ENCODE assay signal across 24 cellular contexts in genomic region chrX:86104526-86104925, GRCh38. TPM values are rescaled to one million over a fixed set of nuclear protein-coding genes. Genes with fewer than 3 reads are reported as not detected.
DNase-seq lines count a peak whose midpoint lies in the region; ATAC-seq, FAIRE-seq and TF ChIP-seq lines count a peak whose summit lies in the region.
"Had no signal": no experiment of that assay in that cellular context is flagged by ENCODE, and none has a peak within 500 bp of the region (broad histone marks: within the 10 kb centered on the region; RNA-seq: fewer than 3 reads in every experiment).

No MANE protein-coding gene starts in this region.

- H3K56ac ChIP-seq in IMR-90 (ENCODE audit: extremely low read depth, insufficient read depth, low read length) = no peak overlapping the region

- H2BK20ac ChIP-seq in IMR-90 (ENCODE audit: low read depth, low read length) = no peak overlapping the region

- no peaks in the 10 kb centered on the region for H3K9me3 ChIP-seq in HepG2 (ENCODE audit: low read length)
- H3K9me3 ChIP-seq in right lobe of liver = no peaks in the 10 kb centered on the region
- no peaks in the 10 kb centered on the region for H3K9me3 ChIP-seq in IMR-90 (ENCODE audit: control insufficient read depth, insufficient read depth, low read length)
- no peaks in the 10 kb centered on the region for H3K9me3 ChIP-seq in kidney (ENCODE audit: control insufficient read depth in 1 of 2, low read length in 2 of 2)
- H3K9me3 ChIP-seq: BE2C had no signal

- CTCF ChIA-PET in HepG2 (lab: Yijun Ruan, JAX; ENCODE audit: low intra/inter-chr PET ratio, low total read pairs) = no interaction called here
- CTCF ChIA-PET in IMR-90 (lab: Yijun Ruan, JAX) = no interaction called here

- no peak for FAIRE-seq in HepG2 (lab: Jason Lieb, UNC)
- FAIRE-seq in colon (lab: Jason Lieb, UNC) = peak; percentile 87
- FAIRE-seq in kidney (lab: Jason Lieb, UNC) = peak; percentile 13
- FAIRE-seq: G401.6, GM12892, GM18507 had no signal

- H2AK5ac ChIP-seq in IMR-90 (ENCODE audit: low read depth, low read length) = no peak overlapping the region

- POLR2A ChIA-PET in HepG2 (lab: Yijun Ruan, JAX) = no interaction called here
- POLR2A ChIA-PET in IMR-90 (lab: Charles Lee; ENCODE audit: unreplicated experiment) = no interaction called here

- H4K91ac ChIP-seq in IMR-90 (ENCODE audit: insufficient read depth, low read depth, low read length) = no peak overlapping the region

- H3K79me1 ChIP-seq in IMR-90 (ENCODE audit: low read depth in 1 of 2, low read length in 2 of 2) = no peaks in the 10 kb centered on the region

- no peak overlapping the region for H3K14ac ChIP-seq in IMR-90 (replicated peaks; ENCODE audit: low read depth, low read length)

- no peak overlapping the region for H4K8ac ChIP-seq in IMR-90 (ENCODE audit: low read depth in 2 of 2, low read length in 2 of 2)

- WGBS in HepG2 (ENCODE audit: low lambda C conversion rate) = 3% methylated on average over 1 of the region's 1 CpG
- WGBS in right lobe of liver (ENCODE audit: insufficient coverage, low coverage, low lambda C conversion rate, missing lambda C conversion rate) = 53% methylated on average over 1 of the region's 1 CpG
- WGBS in IMR-90 (ENCODE audit: extremely low coverage in 2 of 2, insufficient read length in 1 of 2), 2 experiments = no CpG with 5 or more reads among the region's 1 CpG

- H4K20me1 ChIP-seq in HepG2 (ENCODE audit: insufficient read depth, low read length) (no peaks in the 10 kb centered on the region), IMR-90 (ENCODE audit: insufficient read depth, low read length) (no peaks in the 10 kb centered on the region)
- H4K20me1 ChIP-seq: BLaER1 had no signal

- DNase-seq in HepG2 (ENCODE audit: low spot score) = no peak
- DNase-seq in right lobe of liver = no peak
- no peak for DNase-seq in IMR-90
- no peak for DNase-seq in kidney
- no peak for DNase-seq in CD1c-positive myeloid dendritic cell (ENCODE audit: extremely low spot score)
- DNase-seq in medulla oblongata (ENCODE audit: extremely low spot score) = no peak
- no peak for DNase-seq in NCI-H128 (lab: John Stamatoyannopoulos, UW; ENCODE audit: unreplicated experiment)
- DNase-seq: ACHN; BE2C; C1 segment of cervical spinal cord; CD4-positive, alpha-beta T cell; CD8-positive, alpha-beta memory T cell; COR-L47; DMS79 treated with DMSO at 0.1 percent for 48 hours; GF-D8 had no signal

- no peak overlapping the region for H4K5ac ChIP-seq in IMR-90 (ENCODE audit: low read depth, low read length)

- TF ChIP-seq CTCF in HepG2 (CRISPR knock-in tag; IDR thresholded peaks at IDR 0.05) = no peak
- no peak for TF ChIP-seq CTCF in right lobe of liver (IDR thresholded peaks at IDR 0.05)
- no peak for TF ChIP-seq CTCF in IMR-90 (conservative IDR thresholded peaks at IDR 0.05; ENCODE audit: low read depth, low read length)
- no peak for TF ChIP-seq CTCF in kidney (IDR thresholded peaks at IDR 0.05; ENCODE audit: borderline replicate concordance, extremely low read depth, insufficient read depth)

- no peak overlapping the region for H3K23ac ChIP-seq in IMR-90 (ENCODE audit: low read depth, low read length)

- dilution Hi-C loops in IMR-90 (cut with HindIII; ENCODE audit: low sequenced_read_pairs, unreplicated experiment) = no loop called here

- no peaks in the 10 kb centered on the region for H3K27me3 ChIP-seq in HepG2 (ENCODE audit: control insufficient read depth in 1 of 2, insufficient read depth in 2 of 2, low read length in 2 of 2)
- H3K27me3 ChIP-seq in right lobe of liver = no peaks in the 10 kb centered on the region
- H3K27me3 ChIP-seq in IMR-90 (ENCODE audit: control insufficient read depth, insufficient read depth, low read length) = no peaks in the 10 kb centered on the region
- H3K27me3 ChIP-seq: BE2C had no signal

- no peak overlapping the region for H3K9ac ChIP-seq in HepG2 (ENCODE audit: insufficient read depth, low read depth, low read length)
- no peak overlapping the region for H3K9ac ChIP-seq in IMR-90 (ENCODE audit: low read depth, low read length)
- no peak overlapping the region for H3K9ac ChIP-seq in kidney (ENCODE audit: low read length in 2 of 2)
- H3K9ac ChIP-seq: BLaER1 had no signal

- intact Hi-C loops in HepG2 (cut with micrococcal nuclease; ENCODE audit: unreplicated experiment) = no loop called here
- intact Hi-C loops in right lobe of liver (cut with DNase I) = no loop called here
- intact Hi-C loops in IMR-90 (cut with micrococcal nuclease) = no loop called here
- intact Hi-C loops in kidney (cut with DNase I) = no loop called here

- H3K79me2 ChIP-seq in HepG2 (ENCODE audit: insufficient read depth, low read length) = no peaks in the 10 kb centered on the region

- H2AFZ ChIP-seq in HepG2 (ENCODE audit: low read length) (no peak overlapping the region), IMR-90 (replicated peaks; ENCODE audit: low read length, poor library complexity) (no peak overlapping the region)

- H3K36me3 ChIP-seq in HepG2 (replicated peaks in 1 of 2; ENCODE audit: control insufficient read depth in 1 of 2, insufficient read depth in 2 of 2, low read length in 2 of 2) (no peaks in the 10 kb centered on the region), right lobe of liver (no peaks in the 10 kb centered on the region), IMR-90 (ENCODE audit: control insufficient read depth, insufficient read depth, low read length) (no peaks in the 10 kb centered on the region), kidney (ENCODE audit: control insufficient read depth in 1 of 2, insufficient read depth in 2 of 2, low read length in 2 of 2) (no peaks in the 10 kb centered on the region)
- H3K36me3 ChIP-seq: BE2C, BLaER1 had no signal

- TF ChIP-seq POLR2A in HepG2 (IDR thresholded peaks at IDR 0.05; ENCODE audit: insufficient read depth in 1 of 2, low read depth in 2 of 2, low read length in 2 of 2) (no peak), right lobe of liver (IDR thresholded peaks at IDR 0.05) (no peak), IMR-90 (IDR thresholded peaks at IDR 0.05; ENCODE audit: low read depth, low read length) (no peak)

- no peak for TF ChIP-seq EP300 in HepG2 (IDR thresholded peaks at IDR 0.05; ENCODE audit: low read depth in 2 of 2, low read length in 2 of 2)
- no peak for TF ChIP-seq EP300 in HepG2 (CRISPR knock-in tag; IDR thresholded peaks at IDR 0.05; ENCODE audit: borderline replicate concordance)

- no peak overlapping the region for H2BK15ac ChIP-seq in IMR-90 (ENCODE audit: low read depth, low read length)

- no peak overlapping the region for H3K18ac ChIP-seq in IMR-90 (ENCODE audit: low read depth, low read length)

- no peak overlapping the region for H3K4ac ChIP-seq in IMR-90 (ENCODE audit: low read depth, low read length)

- H3K4me3 ChIP-seq in HepG2 (replicated peaks in 1 of 3; ENCODE audit: insufficient read depth in 1 of 3, low read depth in 2 of 3, low read length in 3 of 3) (no peak overlapping the region), right lobe of liver (no peak overlapping the region), IMR-90 (ENCODE audit: insufficient read depth, low read depth, low read length) (no peak overlapping the region), kidney (ENCODE audit: low read length in 2 of 2) (no peak overlapping the region)
- H3K4me3 ChIP-seq: BLaER1 had no signal

- H3K4me1 ChIP-seq in HepG2 (ENCODE audit: insufficient read depth, low read length) (no peaks in the 10 kb centered on the region), right lobe of liver (no peaks in the 10 kb centered on the region), IMR-90 (ENCODE audit: control insufficient read depth, insufficient read depth, low read length) (no peaks in the 10 kb centered on the region), kidney (ENCODE audit: control insufficient read depth in 1 of 2, insufficient read depth in 1 of 2, low read depth in 1 of 2, low read length in 2 of 2) (no peaks in the 10 kb centered on the region)
- H3K4me1 ChIP-seq: BE2C, BLaER1 had no signal

- H2BK120ac ChIP-seq in IMR-90 (ENCODE audit: low read depth, low read length) = no peak overlapping the region

- H2AK9ac ChIP-seq in IMR-90 (replicated peaks; ENCODE audit: low read depth, low read length, poor library complexity) = no peak overlapping the region

- TF ChIP-seq RAD21 in HepG2 (CRISPR knock-in tag; IDR thresholded peaks at IDR 0.05) (no peak), IMR-90 (IDR thresholded peaks at IDR 0.05; ENCODE audit: low read length) (no peak)

- H3K27ac ChIP-seq in HepG2 (ENCODE audit: extremely low read length, insufficient read depth, low read length) (no peak overlapping the region), right lobe of liver (no peak overlapping the region), IMR-90 (ENCODE audit: insufficient read depth, low read length) (no peak overlapping the region), kidney (ENCODE audit: low read depth in 2 of 2, low read length in 2 of 2) (no peak overlapping the region)
- H3K27ac ChIP-seq: 22Rv1, BLaER1 had no signal

- H3K4me2 ChIP-seq in HepG2 (ENCODE audit: low read depth, low read length) (no peak overlapping the region), IMR-90 (ENCODE audit: low read depth, low read length) (no peak overlapping the region)
- H3K4me2 ChIP-seq: BLaER1 had no signal

- no peak overlapping the region for H2BK5ac ChIP-seq in IMR-90 (ENCODE audit: low read depth, low read length, poor library complexity, severe bottlenecking)

- H3K9me1 ChIP-seq in IMR-90 (ENCODE audit: insufficient read depth, low read length) = no peaks in the 10 kb centered on the region

- in situ Hi-C loops in HepG2 (cut with HindIII; ENCODE audit: extremely low pct_ligation_motif_present, low pct_unique_long_range_greater_than_20kb) = no loop called here
- in situ Hi-C loops in IMR-90 (cut with MboI; ENCODE audit: low sequenced_read_pairs) = no loop called here

- ATAC-seq in HepG2 (no peak), right lobe of liver (no peak), IMR-90 (ENCODE audit: low read depth) (no peak)

- no TSS peak for BruUV-seq in HepG2 (replicated peaks; lab: Mats Ljungman, UMichigan)
- no TSS peak for BruUV-seq in IMR-90 (replicated peaks; lab: Mats Ljungman, UMichigan)

RNA-seq across cellular contexts. Expression of gene DACH2, which starts 43.7 kb away (rescaled TPM):
- total RNA-seq in HepG2 (2016; rRNA removed; fragmentation: Illumina TruSeq; extraction: Trizol) (not detected in 2 replicates), right lobe of liver (not detected), IMR-90 (2012; rRNA removed) (3.8 and 4.4 TPM in 2 replicates), kidney (0.47 TPM)
- total RNA-seq in HepG2 (2016; cell fraction: cytosol; rRNA removed; fragmentation: Illumina TruSeq; extraction: Trizol; ENCODE audit: low read depth) = not detected in 2 replicates
- not detected in 2 replicates for total RNA-seq in HepG2 (2016; cell fraction: insoluble cytoplasmic fraction; rRNA removed; fragmentation: Illumina TruSeq; extraction: Trizol)
- not detected in 2 replicates for total RNA-seq in HepG2 (2016; cell fraction: membrane; rRNA removed; fragmentation: Illumina TruSeq; extraction: Trizol)
- total RNA-seq in HepG2 (2016; cell fraction: nucleus; rRNA removed; fragmentation: Illumina TruSeq; extraction: Trizol) = not detected in 2 replicates
- polyA plus RNA-seq in HepG2 (2011; rRNA removed) (not detected in 2 replicates), IMR-90 (2012; rRNA removed) (2.2 and 2.8 TPM in 2 replicates), kidney (ENCODE audit: insufficient read depth, low read depth, low replicate concordance) (1.1 TPM)
- not detected in 2 replicates for polyA plus RNA-seq in HepG2 (2011; cell fraction: cytosol; rRNA removed)
- not detected in 2 replicates for polyA plus RNA-seq in HepG2 (2011; cell fraction: nucleus; rRNA removed)
- polyA plus RNA-seq in HepG2 (2012) = not detected in 2 replicates
- polyA plus RNA-seq in HepG2 (2016; cell fraction: cytosol; fragmentation: Illumina TruSeq; extraction: Trizol; ENCODE audit: low read depth) = not detected in 2 replicates
- polyA plus RNA-seq in HepG2 (2016; cell fraction: insoluble cytoplasmic fraction; fragmentation: Illumina TruSeq; extraction: Trizol; ENCODE audit: low read depth) = not detected in 2 replicates
- polyA plus RNA-seq in HepG2 (2016; cell fraction: membrane; fragmentation: Illumina TruSeq; extraction: Trizol; ENCODE audit: low read depth) = not detected in 2 replicates
- not detected in 2 replicates for polyA plus RNA-seq in HepG2 (2016; cell fraction: nucleus; fragmentation: Illumina TruSeq; extraction: Trizol; ENCODE audit: insufficient read depth, low read depth)
- polyA minus RNA-seq in HepG2 (2011; rRNA and poly(A)+ RNA removed; ENCODE audit: low replicate concordance) = not detected in 2 replicates
- polyA minus RNA-seq in HepG2 (2011; cell fraction: cytosol; rRNA and poly(A)+ RNA removed) = not detected in 2 replicates
- polyA minus RNA-seq in HepG2 (2011; cell fraction: nucleus; rRNA and poly(A)+ RNA removed) = 0.26 TPM in 1 of 2 replicates, not detected in the other
- polyA plus RNA-seq in IMR-90 (2012; cell fraction: cytosol; rRNA removed) = 1.0 and 1.2 TPM in 2 replicates
- 1.7 and 4.8 TPM in 2 replicates for polyA plus RNA-seq in IMR-90 (2012; cell fraction: nucleus; rRNA removed; ENCODE audit: low replicate concordance)
- total RNA-seq: A172; A673; CD4-positive, alpha-beta T cell; CD8-positive, alpha-beta memory T cell had no signal
- polyA plus RNA-seq: CD14-positive monocyte; CD8-positive, alpha-beta memory T cell had no signal

RNA-seq across cellular contexts. Expression of gene CHM, which starts 57.2 kb away (rescaled TPM):
- total RNA-seq in HepG2 (2016; rRNA removed; fragmentation: Illumina TruSeq; extraction: Trizol) (15.1 and 19.6 TPM in 2 replicates), right lobe of liver (10 to 100 TPM in 1 of 6 experiments, 1 to 10 TPM in 5; 8.1 to 13.6 (median 9.1) TPM), IMR-90 (2012; rRNA removed) (21.7 and 27.2 TPM in 2 replicates), kidney (30.0 TPM)
- total RNA-seq in HepG2 (2016; cell fraction: cytosol; rRNA removed; fragmentation: Illumina TruSeq; extraction: Trizol; ENCODE audit: low read depth) = 2.7 and 3.9 TPM in 2 replicates
- total RNA-seq in HepG2 (2016; cell fraction: insoluble cytoplasmic fraction; rRNA removed; fragmentation: Illumina TruSeq; extraction: Trizol) = 12.1 and 20.4 TPM in 2 replicates
- total RNA-seq in HepG2 (2016; cell fraction: membrane; rRNA removed; fragmentation: Illumina TruSeq; extraction: Trizol) = 5.4 and 5.5 TPM in 2 replicates
- 22.9 and 25.7 TPM in 2 replicates for total RNA-seq in HepG2 (2016; cell fraction: nucleus; rRNA removed; fragmentation: Illumina TruSeq; extraction: Trizol)
- polyA plus RNA-seq in HepG2 (2011; rRNA removed) (11.7 and 15.5 TPM in 2 replicates), IMR-90 (2012; rRNA removed) (10.2 and 11.9 TPM in 2 replicates), kidney (ENCODE audit: insufficient read depth, low read depth, low replicate concordance) (11.8 TPM)
- polyA plus RNA-seq in HepG2 (2011; cell fraction: cytosol; rRNA removed) = 7.0 and 10.8 TPM in 2 replicates
- 7.2 and 7.4 TPM in 2 replicates for polyA plus RNA-seq in HepG2 (2011; cell fraction: nucleus; rRNA removed)
- 8.5 and 8.9 TPM in 2 replicates for polyA plus RNA-seq in HepG2 (2012)
- 0.58 and 0.72 TPM in 2 replicates for polyA plus RNA-seq in HepG2 (2016; cell fraction: cytosol; fragmentation: Illumina TruSeq; extraction: Trizol; ENCODE audit: low read depth)
- 17.0 and 17.5 TPM in 2 replicates for polyA plus RNA-seq in HepG2 (2016; cell fraction: insoluble cytoplasmic fraction; fragmentation: Illumina TruSeq; extraction: Trizol; ENCODE audit: low read depth)
- polyA plus RNA-seq in HepG2 (2016; cell fraction: membrane; fragmentation: Illumina TruSeq; extraction: Trizol; ENCODE audit: low read depth) = 2.7 TPM in 2 replicates
- polyA plus RNA-seq in HepG2 (2016; cell fraction: nucleus; fragmentation: Illumina TruSeq; extraction: Trizol; ENCODE audit: insufficient read depth, low read depth) = 12.3 and 14.2 TPM in 2 replicates
- polyA minus RNA-seq in HepG2 (2011; rRNA and poly(A)+ RNA removed; ENCODE audit: low replicate concordance) = 7.9 and 15.6 TPM in 2 replicates
- polyA minus RNA-seq in HepG2 (2011; cell fraction: cytosol; rRNA and poly(A)+ RNA removed) = 8.3 and 9.7 TPM in 2 replicates
- polyA minus RNA-seq in HepG2 (2011; cell fraction: nucleus; rRNA and poly(A)+ RNA removed) = 57.7 and 68.6 TPM in 2 replicates
- polyA plus RNA-seq in IMR-90 (2012; cell fraction: cytosol; rRNA removed) = 2.5 and 2.7 TPM in 2 replicates
- 2.1 and 16.6 TPM in 2 replicates for polyA plus RNA-seq in IMR-90 (2012; cell fraction: nucleus; rRNA removed; ENCODE audit: low replicate concordance)
